In the genomic region with DNA sequence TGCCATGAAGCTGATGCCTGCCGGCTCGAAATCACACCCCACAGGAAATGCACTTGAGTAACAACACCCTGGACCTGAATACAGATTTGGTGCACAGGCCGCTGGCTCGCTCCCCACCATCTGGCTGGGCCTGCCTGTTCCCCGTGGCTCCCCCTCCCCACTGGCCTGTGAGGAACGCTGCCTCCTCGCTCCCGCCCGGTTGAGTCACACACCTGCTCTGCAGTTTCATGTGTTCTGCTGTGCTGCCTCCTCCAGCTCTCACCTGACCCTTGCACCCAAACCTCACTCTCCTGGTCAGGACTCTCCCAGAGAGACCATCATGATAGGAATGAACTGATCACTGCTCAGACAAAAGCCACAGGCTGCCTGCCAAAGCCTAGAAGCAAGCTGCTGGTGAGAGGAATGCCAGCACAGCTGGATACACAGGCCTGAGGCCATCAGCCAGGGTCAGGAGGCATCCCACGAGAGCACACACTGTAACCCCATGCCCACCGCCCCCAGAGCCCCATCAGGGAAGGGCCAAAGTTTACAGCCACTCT, we compare ENCODE assay signal across 1 cellular context.
TF ChIP-seq lines count a peak whose summit lies in the region.

No MANE protein-coding gene starts in this region.

TF ChIP-seq in HepG2, 621 proteins besides CTCF, POLR2A, EP300 and RAD21 (continued from another document and continues in another):
- TF ChIP-seq, protein P1, sequence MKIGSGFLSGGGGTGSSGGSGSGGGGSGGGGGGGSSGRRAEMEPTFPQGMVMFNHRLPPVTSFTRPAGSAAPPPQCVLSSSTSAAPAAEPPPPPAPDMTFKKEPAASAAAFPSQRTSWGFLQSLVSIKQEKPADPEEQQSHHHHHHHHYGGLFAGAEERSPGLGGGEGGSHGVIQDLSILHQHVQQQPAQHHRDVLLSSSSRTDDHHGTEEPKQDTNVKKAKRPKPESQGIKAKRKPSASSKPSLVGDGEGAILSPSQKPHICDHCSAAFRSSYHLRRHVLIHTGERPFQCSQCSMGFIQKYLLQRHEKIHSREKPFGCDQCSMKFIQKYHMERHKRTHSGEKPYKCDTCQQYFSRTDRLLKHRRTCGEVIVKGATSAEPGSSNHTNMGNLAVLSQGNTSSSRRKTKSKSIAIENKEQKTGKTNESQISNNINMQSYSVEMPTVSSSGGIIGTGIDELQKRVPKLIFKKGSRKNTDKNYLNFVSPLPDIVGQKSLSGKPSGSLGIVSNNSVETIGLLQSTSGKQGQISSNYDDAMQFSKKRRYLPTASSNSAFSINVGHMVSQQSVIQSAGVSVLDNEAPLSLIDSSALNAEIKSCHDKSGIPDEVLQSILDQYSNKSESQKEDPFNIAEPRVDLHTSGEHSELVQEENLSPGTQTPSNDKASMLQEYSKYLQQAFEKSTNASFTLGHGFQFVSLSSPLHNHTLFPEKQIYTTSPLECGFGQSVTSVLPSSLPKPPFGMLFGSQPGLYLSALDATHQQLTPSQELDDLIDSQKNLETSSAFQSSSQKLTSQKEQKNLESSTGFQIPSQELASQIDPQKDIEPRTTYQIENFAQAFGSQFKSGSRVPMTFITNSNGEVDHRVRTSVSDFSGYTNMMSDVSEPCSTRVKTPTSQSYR (CRISPR knock-in tag; IDR thresholded peaks at IDR 0.05; ENCODE audit: borderline replicate concordance): peak; percentile 49; the same call in 1 of the 2 replicates
- TF ChIP-seq SMARCE1 (IDR thresholded peaks at IDR 0.05; ENCODE audit: borderline replicate concordance): no peak
- peak; percentile 76 for TF ChIP-seq MED1 (CRISPR knock-in tag; IDR thresholded peaks at IDR 0.05)
- TF ChIP-seq, protein P2, sequence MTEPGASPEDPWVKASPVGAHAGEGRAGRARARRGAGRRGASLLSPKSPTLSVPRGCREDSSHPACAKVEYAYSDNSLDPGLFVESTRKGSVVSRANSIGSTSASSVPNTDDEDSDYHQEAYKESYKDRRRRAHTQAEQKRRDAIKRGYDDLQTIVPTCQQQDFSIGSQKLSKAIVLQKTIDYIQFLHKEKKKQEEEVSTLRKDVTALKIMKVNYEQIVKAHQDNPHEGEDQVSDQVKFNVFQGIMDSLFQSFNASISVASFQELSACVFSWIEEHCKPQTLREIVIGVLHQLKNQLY (CRISPR knock-in tag; IDR thresholded peaks at IDR 0.05): peak; percentile 49; the same call in 1 of the 2 replicates
- peak; percentile 89 for TF ChIP-seq HNF4A (CRISPR knock-in tag; IDR thresholded peaks at IDR 0.05)
- TF ChIP-seq NAIF1 (CRISPR knock-in tag; IDR thresholded peaks at IDR 0.05; ENCODE audit: borderline replicate concordance): no peak
- TF ChIP-seq, protein P3, sequence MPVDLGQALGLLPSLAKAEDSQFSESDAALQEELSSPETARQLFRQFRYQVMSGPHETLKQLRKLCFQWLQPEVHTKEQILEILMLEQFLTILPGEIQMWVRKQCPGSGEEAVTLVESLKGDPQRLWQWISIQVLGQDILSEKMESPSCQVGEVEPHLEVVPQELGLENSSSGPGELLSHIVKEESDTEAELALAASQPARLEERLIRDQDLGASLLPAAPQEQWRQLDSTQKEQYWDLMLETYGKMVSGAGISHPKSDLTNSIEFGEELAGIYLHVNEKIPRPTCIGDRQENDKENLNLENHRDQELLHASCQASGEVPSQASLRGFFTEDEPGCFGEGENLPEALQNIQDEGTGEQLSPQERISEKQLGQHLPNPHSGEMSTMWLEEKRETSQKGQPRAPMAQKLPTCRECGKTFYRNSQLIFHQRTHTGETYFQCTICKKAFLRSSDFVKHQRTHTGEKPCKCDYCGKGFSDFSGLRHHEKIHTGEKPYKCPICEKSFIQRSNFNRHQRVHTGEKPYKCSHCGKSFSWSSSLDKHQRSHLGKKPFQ (CRISPR knock-in tag; IDR thresholded peaks at IDR 0.05; ENCODE audit: insufficient replicate concordance): peak; percentile 89
- TF ChIP-seq ZFP1 (CRISPR knock-in tag; IDR thresholded peaks at IDR 0.05): 0 out of 2 replicates have a peak, but pooled peaks have one; percentile 58
- no peak for TF ChIP-seq FOXJ3 (CRISPR knock-in tag; IDR thresholded peaks at IDR 0.05; ENCODE audit: borderline replicate concordance)
- TF ChIP-seq, protein P4, sequence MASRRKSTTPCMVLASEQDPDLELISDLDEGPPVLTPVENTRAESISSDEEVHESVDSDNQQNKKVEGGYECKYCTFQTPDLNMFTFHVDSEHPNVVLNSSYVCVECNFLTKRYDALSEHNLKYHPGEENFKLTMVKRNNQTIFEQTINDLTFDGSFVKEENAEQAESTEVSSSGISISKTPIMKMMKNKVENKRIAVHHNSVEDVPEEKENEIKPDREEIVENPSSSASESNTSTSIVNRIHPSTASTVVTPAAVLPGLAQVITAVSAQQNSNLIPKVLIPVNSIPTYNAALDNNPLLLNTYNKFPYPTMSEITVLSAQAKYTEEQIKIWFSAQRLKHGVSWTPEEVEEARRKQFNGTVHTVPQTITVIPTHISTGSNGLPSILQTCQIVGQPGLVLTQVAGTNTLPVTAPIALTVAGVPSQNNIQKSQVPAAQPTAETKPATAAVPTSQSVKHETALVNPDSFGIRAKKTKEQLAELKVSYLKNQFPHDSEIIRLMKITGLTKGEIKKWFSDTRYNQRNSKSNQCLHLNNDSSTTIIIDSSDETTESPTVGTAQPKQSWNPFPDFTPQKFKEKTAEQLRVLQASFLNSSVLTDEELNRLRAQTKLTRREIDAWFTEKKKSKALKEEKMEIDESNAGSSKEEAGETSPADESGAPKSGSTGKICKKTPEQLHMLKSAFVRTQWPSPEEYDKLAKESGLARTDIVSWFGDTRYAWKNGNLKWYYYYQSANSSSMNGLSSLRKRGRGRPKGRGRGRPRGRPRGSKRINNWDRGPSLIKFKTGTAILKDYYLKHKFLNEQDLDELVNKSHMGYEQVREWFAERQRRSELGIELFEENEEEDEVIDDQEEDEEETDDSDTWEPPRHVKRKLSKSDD (CRISPR knock-in tag; IDR thresholded peaks at IDR 0.05; ENCODE audit: low read depth): 0 out of 2 replicates have a peak, but pooled peaks have one; percentile 49
- TF ChIP-seq, protein P5, sequence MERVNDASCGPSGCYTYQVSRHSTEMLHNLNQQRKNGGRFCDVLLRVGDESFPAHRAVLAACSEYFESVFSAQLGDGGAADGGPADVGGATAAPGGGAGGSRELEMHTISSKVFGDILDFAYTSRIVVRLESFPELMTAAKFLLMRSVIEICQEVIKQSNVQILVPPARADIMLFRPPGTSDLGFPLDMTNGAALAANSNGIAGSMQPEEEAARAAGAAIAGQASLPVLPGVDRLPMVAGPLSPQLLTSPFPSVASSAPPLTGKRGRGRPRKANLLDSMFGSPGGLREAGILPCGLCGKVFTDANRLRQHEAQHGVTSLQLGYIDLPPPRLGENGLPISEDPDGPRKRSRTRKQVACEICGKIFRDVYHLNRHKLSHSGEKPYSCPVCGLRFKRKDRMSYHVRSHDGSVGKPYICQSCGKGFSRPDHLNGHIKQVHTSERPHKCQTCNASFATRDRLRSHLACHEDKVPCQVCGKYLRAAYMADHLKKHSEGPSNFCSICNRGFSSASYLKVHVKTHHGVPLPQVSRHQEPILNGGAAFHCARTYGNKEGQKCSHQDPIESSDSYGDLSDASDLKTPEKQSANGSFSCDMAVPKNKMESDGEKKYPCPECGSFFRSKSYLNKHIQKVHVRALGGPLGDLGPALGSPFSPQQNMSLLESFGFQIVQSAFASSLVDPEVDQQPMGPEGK (CRISPR knock-in tag; IDR thresholded peaks at IDR 0.05): peak; percentile 37
- TF ChIP-seq JUN (CRISPR knock-in tag; IDR thresholded peaks at IDR 0.05): 0 out of 2 replicates have a peak, but pooled peaks have one; percentile 50
- TF ChIP-seq ZNF33A (CRISPR knock-in tag; IDR thresholded peaks at IDR 0.05; ENCODE audit: borderline replicate concordance): no peak
- TF ChIP-seq, protein P6, sequence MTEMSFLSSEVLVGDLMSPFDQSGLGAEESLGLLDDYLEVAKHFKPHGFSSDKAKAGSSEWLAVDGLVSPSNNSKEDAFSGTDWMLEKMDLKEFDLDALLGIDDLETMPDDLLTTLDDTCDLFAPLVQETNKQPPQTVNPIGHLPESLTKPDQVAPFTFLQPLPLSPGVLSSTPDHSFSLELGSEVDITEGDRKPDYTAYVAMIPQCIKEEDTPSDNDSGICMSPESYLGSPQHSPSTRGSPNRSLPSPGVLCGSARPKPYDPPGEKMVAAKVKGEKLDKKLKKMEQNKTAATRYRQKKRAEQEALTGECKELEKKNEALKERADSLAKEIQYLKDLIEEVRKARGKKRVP (CRISPR knock-in tag; IDR thresholded peaks at IDR 0.05): no peak
- TF ChIP-seq ZNF550 (CRISPR knock-in tag; IDR thresholded peaks at IDR 0.05; ENCODE audit: borderline replicate concordance): no peak
- peak; percentile 63; the same call in 1 of the 2 replicates for TF ChIP-seq HOXA3 (CRISPR knock-in tag; IDR thresholded peaks at IDR 0.05)
- TF ChIP-seq SALL1 (CRISPR knock-in tag; IDR thresholded peaks at IDR 0.05): peak; percentile 81
- TF ChIP-seq SMC3 (IDR thresholded peaks at IDR 0.05; ENCODE audit: low read length): 0 out of 2 replicates have a peak, but pooled peaks have one; percentile 29
- peak; percentile 61; the same call in 1 of the 2 replicates for TF ChIP-seq KDM2A (CRISPR knock-in tag; IDR thresholded peaks at IDR 0.05; ENCODE audit: borderline replicate concordance, low read depth)
- peak; percentile 77; the same call in 1 of the 2 replicates for TF ChIP-seq ARNTL (CRISPR knock-in tag; IDR thresholded peaks at IDR 0.05)
- peak; percentile 41 for TF ChIP-seq CBX1 (IDR thresholded peaks at IDR 0.05; ENCODE audit: low read depth)
- TF ChIP-seq, protein P7, sequence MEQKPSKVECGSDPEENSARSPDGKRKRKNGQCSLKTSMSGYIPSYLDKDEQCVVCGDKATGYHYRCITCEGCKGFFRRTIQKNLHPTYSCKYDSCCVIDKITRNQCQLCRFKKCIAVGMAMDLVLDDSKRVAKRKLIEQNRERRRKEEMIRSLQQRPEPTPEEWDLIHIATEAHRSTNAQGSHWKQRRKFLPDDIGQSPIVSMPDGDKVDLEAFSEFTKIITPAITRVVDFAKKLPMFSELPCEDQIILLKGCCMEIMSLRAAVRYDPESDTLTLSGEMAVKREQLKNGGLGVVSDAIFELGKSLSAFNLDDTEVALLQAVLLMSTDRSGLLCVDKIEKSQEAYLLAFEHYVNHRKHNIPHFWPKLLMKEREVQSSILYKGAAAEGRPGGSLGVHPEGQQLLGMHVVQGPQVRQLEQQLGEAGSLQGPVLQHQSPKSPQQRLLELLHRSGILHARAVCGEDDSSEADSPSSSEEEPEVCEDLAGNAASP (CRISPR knock-in tag; IDR thresholded peaks at IDR 0.05; ENCODE audit: borderline replicate concordance): peak; percentile 29; the same call in 1 of the 2 replicates
- TF ChIP-seq, protein P8, sequence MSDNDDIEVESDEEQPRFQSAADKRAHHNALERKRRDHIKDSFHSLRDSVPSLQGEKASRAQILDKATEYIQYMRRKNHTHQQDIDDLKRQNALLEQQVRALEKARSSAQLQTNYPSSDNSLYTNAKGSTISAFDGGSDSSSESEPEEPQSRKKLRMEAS (IDR thresholded peaks at IDR 0.05): peak; percentile 81; the same call in 1 of the 2 replicates
- TF ChIP-seq TAF1 (CRISPR knock-in tag; IDR thresholded peaks at IDR 0.05): peak; percentile 17; the same call in 1 of the 2 replicates
- peak; percentile 46; the same call in 1 of the 2 replicates for TF ChIP-seq NCOR1 (IDR thresholded peaks at IDR 0.05; ENCODE audit: borderline replicate concordance, low read length)
- peak; percentile 43; the same call in 1 of the 2 replicates for TF ChIP-seq ETV5 (CRISPR knock-in tag; IDR thresholded peaks at IDR 0.05; ENCODE audit: borderline replicate concordance)
- TF ChIP-seq PHF21A (CRISPR knock-in tag; IDR thresholded peaks at IDR 0.05): peak; percentile 62; the same call in 1 of the 2 replicates
- 0 out of 2 replicates have a peak, but pooled peaks have one; percentile 64 for TF ChIP-seq CENPT (CRISPR knock-in tag; IDR thresholded peaks at IDR 0.05; ENCODE audit: low read depth)
- no peak; the same call in 1 of the 2 replicates for TF ChIP-seq MXD4 (CRISPR knock-in tag; IDR thresholded peaks at IDR 0.05)
- peak; percentile 52; the same call in 1 of the 3 replicates for TF ChIP-seq MXI1 (IDR thresholded peaks at IDR 0.05; ENCODE audit: borderline replicate concordance, low read depth, low read length)
- TF ChIP-seq NR2F2 (IDR thresholded peaks at IDR 0.05; ENCODE audit: borderline replicate concordance, low read depth): no peak
- TF ChIP-seq, protein P9, sequence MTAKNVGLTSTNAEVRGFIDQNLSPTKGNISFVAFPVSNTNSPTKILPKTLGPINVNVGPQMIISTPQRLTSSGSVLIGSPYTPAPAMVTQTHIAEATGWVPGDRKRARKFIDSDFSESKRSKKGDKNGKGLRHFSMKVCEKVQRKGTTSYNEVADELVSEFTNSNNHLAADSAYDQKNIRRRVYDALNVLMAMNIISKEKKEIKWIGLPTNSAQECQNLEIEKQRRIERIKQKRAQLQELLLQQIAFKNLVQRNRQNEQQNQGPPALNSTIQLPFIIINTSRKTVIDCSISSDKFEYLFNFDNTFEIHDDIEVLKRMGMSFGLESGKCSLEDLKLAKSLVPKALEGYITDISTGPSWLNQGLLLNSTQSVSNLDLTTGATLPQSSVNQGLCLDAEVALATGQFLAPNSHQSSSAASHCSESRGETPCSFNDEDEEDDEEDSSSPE (CRISPR knock-in tag; IDR thresholded peaks at IDR 0.05): peak; percentile 55
- no peak for TF ChIP-seq ZFP37 (CRISPR knock-in tag; IDR thresholded peaks at IDR 0.05; ENCODE audit: borderline replicate concordance)
- TF ChIP-seq TBX3 (IDR thresholded peaks at IDR 0.05; ENCODE audit: borderline replicate concordance): 0 out of 2 replicates have a peak, but pooled peaks have one; percentile 27
- TF ChIP-seq ZNF446 (CRISPR knock-in tag; IDR thresholded peaks at IDR 0.05): no peak
- TF ChIP-seq ZNF605 (CRISPR knock-in tag; IDR thresholded peaks at IDR 0.05): peak; percentile 80
- TF ChIP-seq, protein P10, sequence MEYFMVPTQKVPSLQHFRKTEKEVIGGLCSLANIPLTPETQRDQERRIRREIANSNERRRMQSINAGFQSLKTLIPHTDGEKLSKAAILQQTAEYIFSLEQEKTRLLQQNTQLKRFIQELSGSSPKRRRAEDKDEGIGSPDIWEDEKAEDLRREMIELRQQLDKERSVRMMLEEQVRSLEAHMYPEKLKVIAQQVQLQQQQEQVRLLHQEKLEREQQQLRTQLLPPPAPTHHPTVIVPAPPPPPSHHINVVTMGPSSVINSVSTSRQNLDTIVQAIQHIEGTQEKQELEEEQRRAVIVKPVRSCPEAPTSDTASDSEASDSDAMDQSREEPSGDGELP (IDR thresholded peaks at IDR 0.05; ENCODE audit: borderline replicate concordance, low read depth): peak; percentile 69; the same call in 1 of the 2 replicates
- TF ChIP-seq POLR2G (IDR thresholded peaks at IDR 0.05; ENCODE audit: low read depth, low read length): peak; percentile 54; the same call in 1 of the 2 replicates
- TF ChIP-seq, protein P11, sequence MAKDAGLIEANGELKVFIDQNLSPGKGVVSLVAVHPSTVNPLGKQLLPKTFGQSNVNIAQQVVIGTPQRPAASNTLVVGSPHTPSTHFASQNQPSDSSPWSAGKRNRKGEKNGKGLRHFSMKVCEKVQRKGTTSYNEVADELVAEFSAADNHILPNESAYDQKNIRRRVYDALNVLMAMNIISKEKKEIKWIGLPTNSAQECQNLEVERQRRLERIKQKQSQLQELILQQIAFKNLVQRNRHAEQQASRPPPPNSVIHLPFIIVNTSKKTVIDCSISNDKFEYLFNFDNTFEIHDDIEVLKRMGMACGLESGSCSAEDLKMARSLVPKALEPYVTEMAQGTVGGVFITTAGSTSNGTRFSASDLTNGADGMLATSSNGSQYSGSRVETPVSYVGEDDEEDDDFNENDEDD (CRISPR knock-in tag; IDR thresholded peaks at IDR 0.05; ENCODE audit: borderline replicate concordance): peak; percentile 74; the same call in 1 of the 2 replicates
- no peak for TF ChIP-seq NONO (IDR thresholded peaks at IDR 0.05)
- peak; percentile 86 for TF ChIP-seq NONO (CRISPR knock-in tag; conservative IDR thresholded peaks at IDR 0.05)
